ENCODE assay signal across 8 cellular contexts in the genomic region with DNA sequence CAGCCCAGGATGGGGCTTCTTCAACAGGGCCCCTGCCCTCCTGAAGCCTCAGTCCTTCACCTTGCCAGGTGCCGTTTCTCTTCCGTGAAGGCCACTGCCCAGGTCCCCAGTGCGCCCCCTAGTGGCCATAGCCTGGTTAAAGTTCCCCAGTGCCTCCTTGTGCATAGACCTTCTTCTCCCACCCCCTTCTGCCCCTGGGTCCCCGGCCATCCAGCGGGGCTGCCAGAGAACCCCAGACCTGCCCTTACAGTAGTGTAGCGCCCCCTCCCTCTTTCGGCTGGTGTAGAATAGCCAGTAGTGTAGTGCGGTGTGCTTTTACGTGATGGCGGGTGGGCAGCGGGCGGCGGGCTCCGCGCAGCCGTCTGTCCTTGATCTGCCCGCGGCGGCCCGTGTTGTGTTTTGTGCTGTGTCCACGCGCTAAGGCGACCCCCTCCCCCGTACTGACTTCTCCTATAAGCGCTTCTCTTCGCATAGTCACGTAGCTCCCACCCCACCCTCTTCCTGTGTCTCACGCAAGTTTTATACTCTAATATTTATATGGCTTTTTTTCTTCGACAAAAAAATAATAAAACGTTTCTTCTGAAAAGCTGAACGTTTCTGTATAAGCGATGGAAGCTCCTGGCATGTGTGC. TPM values are rescaled to one million over a fixed set of nuclear protein-coding genes. Genes with fewer than 3 reads are reported as not detected.
DNase-seq lines count a peak whose midpoint lies in the region; ATAC-seq and TF ChIP-seq lines count a peak whose summit lies in the region.

No MANE protein-coding gene starts in this region.

- H3K36me3 Mint-ChIP-seq in GM23338 (ENCODE audit: low read depth) = peaks cover 33% of the 10 kb centered on the region
- peaks cover 27% of the 10 kb centered on the region for H3K36me3 Mint-ChIP-seq in neural progenitor cell

- peaks cover 3% of the 10 kb centered on the region; the same call in 1 of the 2 replicates for H3K36me3 ChIP-seq in GM23338 (ENCODE audit: insufficient read depth)
- peaks cover 60% of the 10 kb centered on the region for H3K36me3 ChIP-seq in OCI-LY7 (ENCODE audit: insufficient read depth, low read length)
- no peaks in the 10 kb centered on the region for H3K36me3 ChIP-seq in neural progenitor cell

- no peaks in the 10 kb centered on the region for H3K79me2 ChIP-seq in GM23338 (replicated peaks; ENCODE audit: insufficient read depth)
- H3K79me2 ChIP-seq in OCI-LY7 (ENCODE audit: insufficient read depth, low read depth, low read length) = peaks cover 15% of the 10 kb centered on the region; the same call in 1 of the 2 replicates
- H3K79me2 ChIP-seq in neural progenitor cell (ENCODE audit: low read depth) = no peaks in the 10 kb centered on the region

- H3K27ac Mint-ChIP-seq in GM23338 = peak overlapping the region; percentile 58
- peak overlapping the region; percentile 98 for H3K27ac Mint-ChIP-seq in neural progenitor cell

- no TSS peak for BruUV-seq in OCI-LY7 (replicated peaks; lab: Mats Ljungman, UMichigan)

- CTCF ChIA-PET in OCI-LY7 (lab: Charles Lee; ENCODE audit: unreplicated experiment) = interaction anchor here (0.6 to 9.6 kb wide), 7 partner anchors 14 to 192 kb away, joined by 3 to 138 read pairs (median 6); a partner anchor contains a TSS

- 0 out of 2 replicates have a peak, but pooled peaks cover 4% of the 10 kb centered on the region for H3F3A ChIP-seq in GM23338 (replicated peaks; ENCODE audit: low read depth)
- peaks cover 68% of the 10 kb centered on the region for H3F3A ChIP-seq in neural progenitor cell (ENCODE audit: low read depth)

- H3K9me2 ChIP-seq in GM23338 (ENCODE audit: insufficient read depth) (no peaks in the 10 kb centered on the region), OCI-LY7 (ENCODE audit: insufficient read depth, low read length) (no peaks in the 10 kb centered on the region)

- intact Hi-C loops in OCI-LY7 (cut with micrococcal nuclease; ENCODE audit: unreplicated experiment) = loop anchor here (1.0 to 10.0 kb wide), 2 partner anchors 37 to 102 kb away; a partner anchor contains a TSS

- no peak overlapping the region for H3K9ac ChIP-seq in neural progenitor cell

- H3K27me3 Mint-ChIP-seq in GM23338 (ENCODE audit: insufficient read depth, low read depth, poor library complexity) = peaks cover 26% of the 10 kb centered on the region
- H3K27me3 Mint-ChIP-seq in neural progenitor cell (ENCODE audit: insufficient read depth, low read depth) = peaks cover 16% of the 10 kb centered on the region

- H3K27ac ChIP-seq in GM23338 (ENCODE audit: low read depth) (no peak overlapping the region), OCI-LY7 (ENCODE audit: low read depth, low read length, poor library complexity, severe bottlenecking) (peak overlapping the region; percentile 99), neural progenitor cell (no peak overlapping the region)

- H3K9me3 ChIP-seq in OCI-LY7 (ENCODE audit: low read length) (no peaks in the 10 kb centered on the region), neural progenitor cell (ENCODE audit: low read depth) (no peaks in the 10 kb centered on the region)

- peak overlapping the region; percentile 81 for H3K4me3 Mint-ChIP-seq in GM23338
- H3K4me3 Mint-ChIP-seq in neural progenitor cell = peak overlapping the region; percentile 83

- DNase-seq in C1 segment of cervical spinal cord (lab: John Stamatoyannopoulos, UW) (peak in 11 of 14 donors; percentile 12 to 76 (median 53)), GM23338 (ENCODE audit: low spot score) (peak; percentile 98), OCI-LY7 (ENCODE audit: low spot score) (peak; percentile 90), fibroblast of the aortic adventitia (ENCODE audit: low read depth) (peak; percentile 70), neural progenitor cell (ENCODE audit: low spot score) (peak; percentile 91), stromal cell of bone marrow (ENCODE audit: low read depth) (peak; percentile 49)
- peak; percentile 78 for DNase-seq in activated T-helper 9 cell treated with anti-CD3 and anti-CD28 coated beads, Interleukin-2, amount 50 U/mL, for 16 hours (ENCODE audit: low read depth)

- H3K4me1 ChIP-seq in GM23338 (ENCODE audit: insufficient read depth) (peaks cover 28% of the 10 kb centered on the region), OCI-LY7 (ENCODE audit: insufficient read depth, low read length, poor library complexity, severe bottlenecking) (peaks cover 100% of the 10 kb centered on the region), neural progenitor cell (peaks cover 49% of the 10 kb centered on the region)

- H4K20me1 ChIP-seq in GM23338 (replicated peaks; ENCODE audit: insufficient read depth) (no peaks in the 10 kb centered on the region), OCI-LY7 (ENCODE audit: insufficient read depth, low read length) (no peaks in the 10 kb centered on the region), neural progenitor cell (ENCODE audit: low read depth) (peaks cover 10% of the 10 kb centered on the region)

- H3K4me2 ChIP-seq in GM23338 = peak overlapping the region; percentile 100
- peak overlapping the region; percentile 94 for H3K4me2 ChIP-seq in OCI-LY7 (ENCODE audit: low read length)
- H3K4me2 ChIP-seq in neural progenitor cell = peak overlapping the region; percentile 92

- TF ChIP-seq CTCF in GM23338 (conservative IDR thresholded peaks at IDR 0.05; ENCODE audit: low read depth in 2 of 2) (peak; percentile 89 to 94), OCI-LY7 (conservative IDR thresholded peaks at IDR 0.05; ENCODE audit: low read length) (peak; percentile 98), fibroblast of the aortic adventitia (IDR thresholded peaks at IDR 0.05; ENCODE audit: insufficient read depth, low read length) (peak; percentile 88), neural progenitor cell (IDR thresholded peaks at IDR 0.05) (peak; percentile 97)

- H3K27me3 ChIP-seq in GM23338 (ENCODE audit: insufficient read depth) (0 out of 2 replicates have a peak, but pooled peaks cover 4% of the 10 kb centered on the region), neural progenitor cell (no peaks in the 10 kb centered on the region)

- peaks cover 48% of the 10 kb centered on the region for H3K4me1 Mint-ChIP-seq in GM23338
- H3K4me1 Mint-ChIP-seq in neural progenitor cell = peaks cover 86% of the 10 kb centered on the region

- peak; percentile 77 for ATAC-seq in GM23338
- no peak for ATAC-seq in HG03095 (IDR thresholded peaks at IDR 0.05; ENCODE audit: unreplicated experiment)

- H3K9me3 Mint-ChIP-seq in GM23338 (no peaks in the 10 kb centered on the region; the same call in 2 of the 3 replicates), neural progenitor cell (no peaks in the 10 kb centered on the region)

- H3K4me3 ChIP-seq in GM23338 (peak overlapping the region; percentile 97), OCI-LY7 (ENCODE audit: low read depth, low read length, poor library complexity, severe bottlenecking) (peak overlapping the region; percentile 65), fibroblast of the aortic adventitia (ENCODE audit: low read depth, low read length) (peak overlapping the region; percentile 54), neural progenitor cell (peak overlapping the region; percentile 44)

- H2AFZ ChIP-seq in GM23338 (peak overlapping the region; percentile 64), OCI-LY7 (ENCODE audit: low read length) (peak overlapping the region; percentile 31; the same call in 1 of the 2 replicates), neural progenitor cell (replicated peaks) (no peak overlapping the region)

- POLR2A ChIA-PET in OCI-LY7 (lab: Charles Lee) = interaction anchor here (0.7 to 17.7 kb wide), 11 partner anchors 7 to 192 kb away, joined by 3 to 328 read pairs (median 6); a partner anchor contains a TSS

RNA-seq across cellular contexts. Expression of a gene that starts 23.6 kb away (rescaled TPM):
- 0.54 and 1.5 TPM in 2 replicates for total RNA-seq in GM23338 (2014; rRNA removed; shearing (Covaris generic))
- polyA plus RNA-seq in GM23338 (2016; fragmentation: Nextera tagmentation; extraction: Ambion mirVana) = 0.16 TPM in 1 of 2 replicates, not detected in the other
- 3.0 and 4.4 TPM in 2 replicates for total RNA-seq in OCI-LY7 (2014; rRNA removed; shearing (Covaris generic))
- total RNA-seq in OCI-LY7 (2022) (5.0 and 5.4 TPM in 2 replicates), fibroblast of the aortic adventitia (ENCODE audit: low replicate concordance) (7.0 and 10.5 TPM in 2 replicates), neural progenitor cell (ENCODE audit: low replicate concordance) (0.43 and 1.3 TPM in 2 replicates)

RNA-seq across cellular contexts. Expression of a gene that starts 27.7 kb away (rescaled TPM):
- total RNA-seq in GM23338 (2014; rRNA removed; shearing (Covaris generic)) = 2.3 and 3.0 TPM in 2 replicates
- 0.31 TPM in 1 of 2 replicates, not detected in the other for polyA plus RNA-seq in GM23338 (2016; fragmentation: Nextera tagmentation; extraction: Ambion mirVana)
- total RNA-seq in OCI-LY7 (2014; rRNA removed; shearing (Covaris generic)) = 6.3 and 8.4 TPM in 2 replicates
- total RNA-seq in OCI-LY7 (2022) (6.4 and 7.0 TPM in 2 replicates), fibroblast of the aortic adventitia (ENCODE audit: low replicate concordance) (2.5 and 5.2 TPM in 2 replicates), neural progenitor cell (ENCODE audit: low replicate concordance) (5.0 and 10.4 TPM in 2 replicates)

RNA-seq across cellular contexts. Expression of a gene that starts 36.7 kb away (rescaled TPM):
- total RNA-seq in GM23338 (2014; rRNA removed; shearing (Covaris generic)) = 12.9 and 13.3 TPM in 2 replicates
- polyA plus RNA-seq in GM23338 (2016; fragmentation: Nextera tagmentation; extraction: Ambion mirVana) = 13.8 and 14.4 TPM in 2 replicates
- total RNA-seq in OCI-LY7 (2014; rRNA removed; shearing (Covaris generic)) = 20.4 and 27.2 TPM in 2 replicates
- 59.7 and 60.0 TPM in 2 replicates for total RNA-seq in OCI-LY7 (2022)
- 53.7 and 97.7 TPM in 2 replicates for total RNA-seq in fibroblast of the aortic adventitia (ENCODE audit: low replicate concordance)
- 14.7 and 17.2 TPM in 2 replicates for total RNA-seq in neural progenitor cell (ENCODE audit: low replicate concordance)

Comparison
In these comparisons a context has a peak if more than half of its experiments do, and no peak if none do; other contexts are left out.
1. H3K4me3 ChIP-seq: peak in every context shown above with its lines; median percentile 97 in GM23338; 65 in OCI-LY7; 54 in fibroblast of the aortic adventitia; 44 in neural progenitor cell.